Comparison of ENCODE assay signal across 11 cellular contexts in the genomic region with DNA sequence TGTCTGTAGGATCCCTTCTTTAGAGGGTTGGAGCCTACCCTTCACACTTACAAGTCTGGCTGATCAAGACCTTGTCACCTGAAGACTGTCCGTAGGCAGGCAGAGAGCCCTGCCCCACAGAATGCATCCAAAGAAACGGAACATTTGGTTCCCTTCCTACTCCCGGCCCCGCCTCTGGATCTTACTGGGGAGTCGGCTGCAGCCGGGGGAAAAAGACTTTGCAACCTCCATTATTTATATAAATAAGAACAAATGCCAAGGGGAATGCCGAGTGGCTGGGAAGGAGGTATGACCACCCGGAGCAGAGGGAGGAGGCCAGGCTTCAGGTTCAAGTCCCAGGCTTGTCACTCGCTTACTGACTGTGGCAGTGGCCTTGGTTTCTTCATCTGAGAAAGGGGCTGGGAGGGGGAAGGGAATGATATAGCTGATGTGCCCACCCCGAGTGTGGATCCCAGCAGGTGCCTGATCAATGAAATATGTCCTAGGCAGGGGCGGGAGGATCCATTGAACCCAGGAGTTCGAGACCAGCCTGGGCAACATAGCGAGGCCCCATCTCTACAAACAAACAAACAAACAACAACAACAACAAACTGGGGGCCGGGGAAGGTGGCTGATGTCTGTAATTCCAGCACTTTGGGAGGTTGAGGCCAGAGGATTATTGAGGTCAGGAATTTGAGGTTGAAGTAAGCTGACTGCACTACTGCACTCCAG. TPM values are rescaled to one million over a fixed set of nuclear protein-coding genes. Genes with fewer than 3 reads are reported as not detected.
DNase-seq lines count a peak whose midpoint lies in the region; ATAC-seq and TF ChIP-seq lines count a peak whose summit lies in the region.
"Had no signal": no experiment of that assay in that cellular context is flagged by ENCODE, and none has a peak within 500 bp of the region (broad histone marks: within the 10 kb centered on the region; RNA-seq: fewer than 3 reads in every experiment).

No MANE protein-coding gene starts in this region.

- H3K4me3 ChIP-seq in Peyer's patch (no peak overlapping the region), osteoblast (ENCODE audit: insufficient read depth, low read length) (no peak overlapping the region)
- H3K4me3 ChIP-seq: mucosa of descending colon had no signal

- H3K4me1 ChIP-seq in Peyer's patch: peaks cover 0 to 81% (median 11%) of the 10 kb centered on the region in 4 donors
- peaks cover 30% of the 10 kb centered on the region for H3K4me1 ChIP-seq in osteoblast (ENCODE audit: insufficient read depth, low read length)

- H4K20me1 ChIP-seq in osteoblast (ENCODE audit: insufficient read depth, low read length): no peaks in the 10 kb centered on the region

- ATAC-seq in GM18909 (IDR thresholded peaks at IDR 0.05; ENCODE audit: poor library complexity, unreplicated experiment) (no peak), HG02763 (IDR thresholded peaks at IDR 0.05; ENCODE audit: unreplicated experiment) (no peak)

- H3K79me2 ChIP-seq in osteoblast (ENCODE audit: insufficient read depth, low read length): no peaks in the 10 kb centered on the region

- no peak overlapping the region for H3K4me3 Mint-ChIP-seq in endothelial cell (ENCODE audit: unreplicated experiment)

- H2AFZ ChIP-seq in osteoblast (ENCODE audit: low read length): no peak overlapping the region

- no peaks in the 10 kb centered on the region for H3K27me3 ChIP-seq in Peyer's patch
- no peaks in the 10 kb centered on the region for H3K27me3 ChIP-seq in osteoblast (ENCODE audit: insufficient read depth, low read length)

- peak overlapping the region; percentile 26 for H3K4me2 ChIP-seq in osteoblast (ENCODE audit: insufficient read depth, low read length)

- H3K9me3 ChIP-seq in Peyer's patch (no peaks in the 10 kb centered on the region), osteoblast (ENCODE audit: low read depth, low read length) (no peaks in the 10 kb centered on the region)
- H3K9me3 ChIP-seq: mucosa of descending colon had no signal

- DNase-seq in AG20443 (ENCODE audit: low spot score) (peak; percentile 30), Peyer's patch (peak in 1 of 3 donors; percentile 60), endothelial cell (ENCODE audit: low spot score) (no peak), osteoblast (ENCODE audit: insufficient read length, low spot score, missing footprints) (no peak), cortex of kidney (lab: John Stamatoyannopoulos, UW) (no peak), amygdala (lab: John Stamatoyannopoulos, UW) (no peak)
- DNase-seq: activated gamma-delta T cell, DMS 273 treated with DMSO at 0.1 percent for 48 hours had no signal

- TF ChIP-seq POLR2A in Peyer's patch (IDR thresholded peaks at IDR 0.05): no peak

- peak overlapping the region; percentile 42 for H3K27ac Mint-ChIP-seq in endothelial cell (ENCODE audit: unreplicated experiment)

- TF ChIP-seq CTCF in Peyer's patch (IDR thresholded peaks at IDR 0.05): no peak
- no peak for TF ChIP-seq CTCF in endothelial cell (IDR thresholded peaks at IDR 0.05; ENCODE audit: unreplicated experiment)
- TF ChIP-seq CTCF in osteoblast (IDR thresholded peaks at IDR 0.05; ENCODE audit: extremely low read depth, low read depth, low read length): no peak

- peaks cover 22% of the 10 kb centered on the region for H3K4me1 Mint-ChIP-seq in endothelial cell (ENCODE audit: unreplicated experiment)

- no peaks in the 10 kb centered on the region for H3K9me3 Mint-ChIP-seq in endothelial cell (ENCODE audit: unreplicated experiment)

- H3K36me3 ChIP-seq in Peyer's patch: no peaks in the 10 kb centered on the region
- H3K36me3 ChIP-seq in osteoblast (ENCODE audit: insufficient read depth, low read length): no peaks in the 10 kb centered on the region

- no peaks in the 10 kb centered on the region for H3K36me3 Mint-ChIP-seq in endothelial cell (ENCODE audit: low read depth, unreplicated experiment)

- H3K27ac ChIP-seq in Peyer's patch (peak overlapping the region; percentile 49 to 92 (median 66)), osteoblast (ENCODE audit: low read depth, low read length) (no peak overlapping the region)

- peaks cover 13% of the 10 kb centered on the region for H3K27me3 Mint-ChIP-seq in endothelial cell (ENCODE audit: unreplicated experiment)

RNA-seq across cellular contexts. Expression of a gene that starts 48.7 kb away (rescaled TPM):
- total RNA-seq in Peyer's patch: 10 to 100 TPM in 2 of 4 donors, 1 to 10 TPM in 2; 2.6 to 33.9 (median 10.3) TPM
- 1.2 TPM for total RNA-seq in endothelial cell (ENCODE audit: unreplicated experiment)
- 3.8 and 6.2 TPM in 2 replicates for total RNA-seq in osteoblast
